In genomic region chr13:98563071-98563470, GRCh38 we compare ENCODE assay signal across 8 cellular contexts. TPM values are rescaled to one million over a fixed set of nuclear protein-coding genes. Genes with fewer than 3 reads are reported as not detected.
DNase-seq lines count a peak whose midpoint lies in the region; ATAC-seq and TF ChIP-seq lines count a peak whose summit lies in the region.

No MANE protein-coding gene starts in this region.

- H3K4me1 Mint-ChIP-seq in activated naive CD8-positive, alpha-beta T cell treated with anti-CD3 and anti-CD28 coated beads for 36 hours, result peaks cover 84% of the 10 kb centered on the region

- peak overlapping the region; percentile 73 for H3K4me3 Mint-ChIP-seq in activated naive CD8-positive, alpha-beta T cell treated with anti-CD3 and anti-CD28 coated beads for 36 hours

- H3K9ac ChIP-seq in HUES6 (ENCODE audit: low read length), result peak overlapping the region; percentile 30

- H3K9me3 ChIP-seq in HUES6 (ENCODE audit: control insufficient read depth, insufficient read depth, low read depth, low read length) (no peaks in the 10 kb centered on the region), mucosa of descending colon (no peaks in the 10 kb centered on the region)

- intact Hi-C loops in mucosa of descending colon (cut with DNase I, micrococcal nuclease), result no loop called here

- peaks cover 51% of the 10 kb centered on the region for H3K36me3 Mint-ChIP-seq in activated naive CD8-positive, alpha-beta T cell treated with anti-CD3 and anti-CD28 coated beads for 36 hours

- H3K4me3 ChIP-seq in HUES6 (ENCODE audit: low read depth, low read length), result peak overlapping the region; percentile 33; the same call in 1 of the 2 replicates
- peak overlapping the region in 3 of 7 experiments; percentile 7 to 15 (median 9) for H3K4me3 ChIP-seq in skin epidermis
- H3K4me3 ChIP-seq in mucosa of descending colon, result no peak overlapping the region

- no peak for DNase-seq in activated naive CD8-positive, alpha-beta T cell treated with anti-CD3 and anti-CD28 coated beads for 36 hours
- DNase-seq in MV-4-11 (lab: John Stamatoyannopoulos, UW), result no peak
- no peak for DNase-seq in NCI-H510A (lab: John Stamatoyannopoulos, UW)
- DNase-seq in mucosa of descending colon, result no peak

- peaks cover 64% of the 10 kb centered on the region for H3K4me1 ChIP-seq in HUES6 (ENCODE audit: control insufficient read depth, insufficient read depth, low read length)
- peaks cover 59% of the 10 kb centered on the region for H3K4me1 ChIP-seq in mucosa of descending colon (ENCODE audit: low read depth)

- H3K27ac Mint-ChIP-seq in activated naive CD8-positive, alpha-beta T cell treated with anti-CD3 and anti-CD28 coated beads for 36 hours, result peak overlapping the region; percentile 86

- TF ChIP-seq CTCF in mucosa of descending colon (IDR thresholded peaks at IDR 0.05), result no peak

- ATAC-seq in GM18517 (IDR thresholded peaks at IDR 0.05; ENCODE audit: unreplicated experiment) (peak; percentile 48), HG03097 (IDR thresholded peaks at IDR 0.05; ENCODE audit: low FRiP score, unreplicated experiment) (no peak), mucosa of descending colon (no peak)

- peak overlapping the region; percentile 63; the same call in 1 of the 2 replicates for H3K27ac ChIP-seq in HUES6 (ENCODE audit: low read depth, low read length)
- H3K27ac ChIP-seq in skin epidermis, result peak overlapping the region in 11 of 21 experiments; percentile 16 to 75 (median 46)

- H3K36me3 ChIP-seq in HUES6 (ENCODE audit: control insufficient read depth, insufficient read depth, low read length) (peaks cover 4% of the 10 kb centered on the region; the same call in 1 of the 2 replicates), mucosa of descending colon (ENCODE audit: low read depth) (no peaks in the 10 kb centered on the region)

- no peaks in the 10 kb centered on the region for H3K9me3 Mint-ChIP-seq in activated naive CD8-positive, alpha-beta T cell treated with anti-CD3 and anti-CD28 coated beads for 36 hours

- no peaks in the 10 kb centered on the region for H3K27me3 ChIP-seq in HUES6 (ENCODE audit: control insufficient read depth, insufficient read depth, low read length)

- H3K27me3 Mint-ChIP-seq in activated naive CD8-positive, alpha-beta T cell treated with anti-CD3 and anti-CD28 coated beads for 36 hours, result no peaks in the 10 kb centered on the region

RNA-seq across cellular contexts. Expression of gene STK24, which starts 13.8 kb away (rescaled TPM):
- 100 to 1,000 TPM; 129 TPM for total RNA-seq in activated naive CD8-positive, alpha-beta T cell treated with anti-CD3 and anti-CD28 coated beads for 36 hours
- total RNA-seq in mucosa of descending colon, result 100 to 1,000 TPM; 190 to 210 (median 204) TPM
